In the genomic region with DNA sequence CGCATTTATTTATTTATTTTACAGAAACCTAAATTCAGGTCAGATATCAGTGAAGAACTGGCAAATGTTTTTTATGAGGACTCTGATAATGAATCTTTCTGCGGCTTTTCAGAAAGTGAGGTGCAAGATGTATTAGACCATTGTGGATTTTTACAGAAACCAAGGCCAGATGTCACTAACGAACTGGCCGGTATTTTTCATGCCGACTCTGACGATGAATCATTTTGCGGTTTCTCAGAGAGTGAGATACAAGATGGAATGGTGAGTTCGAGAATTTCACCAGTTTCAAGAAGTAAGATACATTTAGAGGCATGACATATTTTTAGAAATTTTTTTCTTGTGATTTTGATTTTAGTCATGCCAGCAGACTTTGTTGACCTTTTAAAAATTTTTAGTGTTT, we compare ENCODE assay signal across 13 cellular contexts. TPM values are rescaled to one million over a fixed set of nuclear protein-coding genes. Genes with fewer than 3 reads are reported as not detected.
A peak's percentile ranks its signal among the peaks of the same experiment; 100 is the strongest.
DNase-seq lines count a peak whose midpoint lies in the region; ATAC-seq and TF ChIP-seq lines count a peak whose summit lies in the region.
"Had no signal": no experiment of that assay in that cellular context is flagged by ENCODE, and none has a peak within 500 bp of the region (broad histone marks: within the 10 kb centered on the region; RNA-seq: fewer than 3 reads in every experiment).

No MANE protein-coding gene starts in this region.

- POLR2A ChIA-PET in activated CD8-positive, alpha-beta T cell treated with anti-CD3 and anti-CD28 coated beads, Interleukin-2, amount 10 ng/mL, durations not matched to agents 7 days and 5 days (lab: Charles Lee), result no interaction called here

- peak overlapping the region; percentile 28 for H3K27ac ChIP-seq in DOHH2 (ENCODE audit: low read depth, low read length)
- H3K27ac ChIP-seq: right lobe of liver had no signal

- ATAC-seq in GM21390 (IDR thresholded peaks at IDR 0.05; ENCODE audit: unreplicated experiment) (peak; percentile 40), esophagus mucosa (no peak)
- ATAC-seq in activated CD8-positive, alpha-beta T cell treated with anti-CD3 and anti-CD28 coated beads, Interleukin-2, amount 10 ng/mL, durations not matched to agents 7 days and 5 days, result no peak
- ATAC-seq: right lobe of liver had no signal

- peaks cover 53% of the 10 kb centered on the region for H3K4me1 Mint-ChIP-seq in activated CD8-positive, alpha-beta T cell treated with anti-CD3 and anti-CD28 coated beads, Interleukin-2, amount 10 ng/mL, durations not matched to agents 7 days and 5 days (ENCODE audit: low read depth)

- H4K20me1 ChIP-seq in DOHH2 (ENCODE audit: control insufficient read depth, insufficient read depth, low read depth, low read length) (peaks cover 30% of the 10 kb centered on the region), Loucy (ENCODE audit: insufficient read depth, low read length, poor library complexity, severe bottlenecking) (peaks cover 65% of the 10 kb centered on the region)

- H3K4me2 ChIP-seq in DOHH2 (ENCODE audit: low read length) (peak overlapping the region; percentile 86), Loucy (ENCODE audit: low read depth, low read length, poor library complexity, severe bottlenecking) (peak overlapping the region; percentile 99)

- H3K9me2 ChIP-seq in DOHH2 (replicated peaks; ENCODE audit: control insufficient read depth, low read length), result no peaks in the 10 kb centered on the region
- no peaks in the 10 kb centered on the region for H3K9me2 ChIP-seq in Loucy (replicated peaks; ENCODE audit: low read depth, low read length)

- peaks cover 92% of the 10 kb centered on the region for H3K36me3 ChIP-seq in DOHH2 (ENCODE audit: control insufficient read depth, low read length)
- peaks cover 34% of the 10 kb centered on the region; the same call in 1 of the 2 replicates for H3K36me3 ChIP-seq in Loucy (ENCODE audit: insufficient read depth, low read length)
- H3K36me3 ChIP-seq: right lobe of liver had no signal

- peak; percentile 25 for DNase-seq in activated CD8-positive, alpha-beta T cell treated with anti-CD3 and anti-CD28 coated beads, Interleukin-2, amount 10 ng/mL, durations not matched to agents 7 days and 5 days
- DNase-seq in activated naive CD4-positive, alpha-beta T cell treated with Interleukin-2 at 50 U/mL for 16 hours, result no peak
- DNase-seq in Ammon's horn (ENCODE audit: low spot score), result no peak
- DNase-seq in NCI-H774 (lab: John Stamatoyannopoulos, UW), result no peak
- DNase-seq: activated CD8-positive, alpha-beta memory T cell treated with anti-CD3 and anti-CD28 coated beads, Interleukin-2, amount 50 U/mL, for 48 hours; central memory CD4-positive, alpha-beta T cell; NCI-H2029; right lobe of liver had no signal

- TF ChIP-seq CTCF in DOHH2 (IDR thresholded peaks at IDR 0.05; ENCODE audit: low read depth, low read length, poor library complexity, severe bottlenecking), result no peak
- no peak for TF ChIP-seq CTCF in Loucy (conservative IDR thresholded peaks at IDR 0.05; ENCODE audit: low read length)

- peaks cover 99% of the 10 kb centered on the region for H3K79me2 ChIP-seq in DOHH2 (ENCODE audit: control insufficient read depth, low read length)
- H3K79me2 ChIP-seq in Loucy (ENCODE audit: insufficient read depth, low read length), result peaks cover 86% of the 10 kb centered on the region

- H3K36me3 Mint-ChIP-seq in activated CD8-positive, alpha-beta T cell treated with anti-CD3 and anti-CD28 coated beads, Interleukin-2, amount 10 ng/mL, durations not matched to agents 7 days and 5 days (ENCODE audit: low read depth), result peaks cover 65% of the 10 kb centered on the region

- peak overlapping the region; percentile 18 for H3K4me3 Mint-ChIP-seq in activated CD8-positive, alpha-beta T cell treated with anti-CD3 and anti-CD28 coated beads, Interleukin-2, amount 10 ng/mL, durations not matched to agents 7 days and 5 days

- H2AFZ ChIP-seq in Loucy (ENCODE audit: low read length), result no peak overlapping the region

- H3K27me3 ChIP-seq in DOHH2 (ENCODE audit: control insufficient read depth, low read length), result no peaks in the 10 kb centered on the region
- H3K27me3 ChIP-seq in Loucy (ENCODE audit: insufficient read depth, low read length, poor library complexity, severe bottlenecking), result peaks cover 5% of the 10 kb centered on the region

- peak overlapping the region; percentile 72 for H3K9ac ChIP-seq in Loucy (ENCODE audit: low read depth, low read length, poor library complexity, severe bottlenecking)

- peaks cover 11% of the 10 kb centered on the region for H3F3A ChIP-seq in DOHH2 (ENCODE audit: control insufficient read depth, insufficient read depth)
- H3F3A ChIP-seq in Loucy (ENCODE audit: low read depth), result peaks cover 29% of the 10 kb centered on the region

- peak overlapping the region; percentile 93 for H3K4me3 ChIP-seq in DOHH2 (ENCODE audit: low read length)
- peak overlapping the region; percentile 84 for H3K4me3 ChIP-seq in Loucy (ENCODE audit: low read length, poor library complexity, severe bottlenecking)
- H3K4me3 ChIP-seq: lung, right lobe of liver had no signal

- no peaks in the 10 kb centered on the region for H3K9me3 ChIP-seq in DOHH2 (ENCODE audit: control insufficient read depth, insufficient read depth, low read length)
- no peaks in the 10 kb centered on the region for H3K9me3 ChIP-seq in Loucy (ENCODE audit: insufficient read depth, low read depth, low read length)
- H3K9me3 ChIP-seq: right lobe of liver had no signal

- no peak overlapping the region for H3K27ac Mint-ChIP-seq in activated CD8-positive, alpha-beta T cell treated with anti-CD3 and anti-CD28 coated beads, Interleukin-2, amount 10 ng/mL, durations not matched to agents 7 days and 5 days

- H3K4me1 ChIP-seq in DOHH2 (ENCODE audit: control insufficient read depth, low read length) (peaks cover 48% of the 10 kb centered on the region), Loucy (ENCODE audit: insufficient read depth, low read length, poor library complexity, severe bottlenecking) (peaks cover 72% of the 10 kb centered on the region)

- CTCF ChIA-PET in activated CD8-positive, alpha-beta T cell treated with anti-CD3 and anti-CD28 coated beads, Interleukin-2, amount 10 ng/mL, durations not matched to agents 7 days and 5 days (lab: Charles Lee), result interaction anchor here (0.9 to 1.3 kb wide), 2 partner anchors 10 to 982 kb away, joined by 3 to 4 read pairs; no protein-coding TSS in a partner anchor

- no peaks in the 10 kb centered on the region for H3K27me3 Mint-ChIP-seq in activated CD8-positive, alpha-beta T cell treated with anti-CD3 and anti-CD28 coated beads, Interleukin-2, amount 10 ng/mL, durations not matched to agents 7 days and 5 days (ENCODE audit: low read depth)

- H3K9me3 Mint-ChIP-seq in activated CD8-positive, alpha-beta T cell treated with anti-CD3 and anti-CD28 coated beads, Interleukin-2, amount 10 ng/mL, durations not matched to agents 7 days and 5 days (ENCODE audit: insufficient read depth), result no peaks in the 10 kb centered on the region

RNA-seq across cellular contexts. Expression of gene CDCA7, which starts 4.6 kb away (rescaled TPM):
- 100 to 1,000 TPM; 115 to 119 TPM for total RNA-seq in activated CD8-positive, alpha-beta T cell treated with anti-CD3 and anti-CD28 coated beads, Interleukin-2, amount 10 ng/mL, durations not matched to agents 7 days and 5 days
- total RNA-seq in esophagus mucosa, result 14.5 TPM
